In the genomic region with DNA sequence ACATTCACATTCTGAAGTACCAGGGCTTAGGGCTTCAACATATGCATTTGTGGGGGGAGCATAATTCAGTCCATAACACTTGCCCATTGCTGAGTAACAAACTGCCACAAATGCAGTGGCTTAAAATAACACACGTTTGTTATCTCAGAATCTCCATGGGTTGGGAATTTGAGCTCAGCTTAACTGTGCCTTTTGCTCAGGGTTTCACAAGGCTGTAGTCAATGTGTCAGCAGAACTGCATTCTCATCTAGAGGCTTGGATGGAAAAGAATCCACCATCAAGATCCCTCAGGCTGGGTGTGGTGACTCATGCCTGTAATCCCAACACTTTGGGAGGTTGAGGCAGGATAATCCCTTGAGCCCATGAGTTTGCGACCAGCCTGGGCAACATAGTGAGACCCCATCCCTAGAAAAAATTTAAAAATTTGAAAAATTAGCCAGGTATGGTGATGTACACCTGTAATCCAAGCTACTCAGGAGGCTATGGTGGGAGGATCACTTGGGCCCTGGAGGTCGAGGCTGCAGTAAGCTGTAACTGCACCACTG, we compare ENCODE assay signal across 18 cellular contexts. TPM values are rescaled to one million over a fixed set of nuclear protein-coding genes. Genes with fewer than 3 reads are reported as not detected.
A peak's percentile ranks its signal among the peaks of the same experiment; 100 is the strongest.
DNase-seq lines count a peak whose midpoint lies in the region; TF ChIP-seq lines count a peak whose summit lies in the region.
"Had no signal": no experiment of that assay in that cellular context is flagged by ENCODE, and none has a peak within 500 bp of the region (broad histone marks: within the 10 kb centered on the region; RNA-seq: fewer than 3 reads in every experiment).

No MANE protein-coding gene starts in this region.

- H3K27me3 Mint-ChIP-seq in activated T-helper 1 cell treated with anti-CD3 and anti-CD28 coated beads, Interleukin-12 subunit alpha, Interleukin-12 subunit beta, Interleukin-2, Interleukin-4 antibody, amounts not matched to agents 30 ng/mL and 10 ng/mL and 1 ng/mL, durations not matched to agents 14 hours and 24 hours and 36 hours (ENCODE audit: insufficient read depth), result no peaks in the 10 kb centered on the region

- H2AK5ac ChIP-seq in trophoblast cell (ENCODE audit: low read length), result no peak overlapping the region

- peak; percentile 11 for DNase-seq in AG20443 (ENCODE audit: low spot score)
- DNase-seq in M059J (ENCODE audit: low read depth), result peak; percentile 29
- DNase-seq in brain microvascular endothelial cell, result peak; percentile 21
- peak; percentile 63 to 78 for DNase-seq in trophoblast cell
- no peak for DNase-seq in activated T-helper 1 cell treated with anti-CD3 and anti-CD28 coated beads, Interleukin-12 subunit alpha, Interleukin-12 subunit beta, Interleukin-2, Interleukin-4 antibody, amounts not matched to agents 30 ng/mL and 10 ng/mL and 1 ng/mL, durations not matched to agents 14 hours and 24 hours and 36 hours (ENCODE audit: low spot score)
- DNase-seq in activated CD4-positive, alpha-beta T cell treated with anti-CD3 and anti-CD28 coated beads for 48 hours, result no peak
- DNase-seq in NCI-H1092 (lab: John Stamatoyannopoulos, UW), result no peak
- DNase-seq in NCI-H128 (lab: John Stamatoyannopoulos, UW; ENCODE audit: unreplicated experiment), result no peak
- DNase-seq: 8988T, MG63, NCI-H1417, NCI-H1930, NCI-H446 treated with DMSO at 0.1 percent for 48 hours, NCI-H748 treated with DMSO at 0.1 percent for 48 hours, SW 1271 had no signal

- H3K23ac ChIP-seq in trophoblast cell (ENCODE audit: low read length), result no peak overlapping the region

- peaks cover 10% of the 10 kb centered on the region for H3K4me1 Mint-ChIP-seq in activated T-helper 1 cell treated with anti-CD3 and anti-CD28 coated beads, Interleukin-12 subunit alpha, Interleukin-12 subunit beta, Interleukin-2, Interleukin-4 antibody, amounts not matched to agents 30 ng/mL and 10 ng/mL and 1 ng/mL, durations not matched to agents 14 hours and 24 hours and 36 hours (ENCODE audit: low read depth)

- H2BK120ac ChIP-seq in trophoblast cell (ENCODE audit: insufficient read depth, low read length, poor library complexity), result no peak overlapping the region

- no peak overlapping the region for H3K27ac Mint-ChIP-seq in activated T-helper 1 cell treated with anti-CD3 and anti-CD28 coated beads, Interleukin-12 subunit alpha, Interleukin-12 subunit beta, Interleukin-2, Interleukin-4 antibody, amounts not matched to agents 30 ng/mL and 10 ng/mL and 1 ng/mL, durations not matched to agents 14 hours and 24 hours and 36 hours
- H3K27ac Mint-ChIP-seq: GM23338 had no signal

- no peak overlapping the region for H3K18ac ChIP-seq in trophoblast cell (ENCODE audit: low read length)

- TF ChIP-seq CTCF in brain microvascular endothelial cell (IDR thresholded peaks at IDR 0.05; ENCODE audit: low read depth, low read length, missing control alignments), result no peak

- H3K27ac ChIP-seq in brain microvascular endothelial cell, result no peak overlapping the region
- H3K27ac ChIP-seq in trophoblast cell (ENCODE audit: low read depth, low read length), result no peak overlapping the region
- H3K27ac ChIP-seq: BLaER1 treated with 17β-estradiol and CSF1 and Interleukin-3, amounts not matched to agents 10 nM and 100 nM; KMS-11 had no signal

- H3K9me3 ChIP-seq in trophoblast cell (ENCODE audit: insufficient read depth, low read depth, low read length), result no peaks in the 10 kb centered on the region
- H3K9me3 ChIP-seq: MG63 had no signal

- no peak overlapping the region for H4K8ac ChIP-seq in trophoblast cell (ENCODE audit: low read depth, low read length)

- intact Hi-C loops in activated T-helper 1 cell treated with anti-CD3 and anti-CD28 coated beads, Interleukin-12 subunit alpha, Interleukin-12 subunit beta, Interleukin-2, Interleukin-4 antibody, amounts not matched to agents 30 ng/mL and 10 ng/mL and 1 ng/mL, durations not matched to agents 14 hours and 24 hours and 36 hours (cut with micrococcal nuclease), result no loop called here

- H3K27me3 ChIP-seq in brain microvascular endothelial cell (replicated peaks), result no peaks in the 10 kb centered on the region
- no peaks in the 10 kb centered on the region for H3K27me3 ChIP-seq in trophoblast cell (ENCODE audit: insufficient read depth, low read length)
- H3K27me3 ChIP-seq: BLaER1 treated with 17β-estradiol and CSF1 and Interleukin-3, amounts not matched to agents 10 nM and 100 nM; MG63 had no signal

- no peak overlapping the region for H2AFZ ChIP-seq in trophoblast cell (ENCODE audit: insufficient read depth, low read length, poor library complexity)
- H2AFZ ChIP-seq: GM23338 had no signal

- H3K79me1 ChIP-seq in trophoblast cell (ENCODE audit: low read length), result no peaks in the 10 kb centered on the region

- no peaks in the 10 kb centered on the region for H3K79me2 ChIP-seq in trophoblast cell (ENCODE audit: control insufficient read depth, insufficient read depth, low read length, poor library complexity)

- H3K4me2 ChIP-seq in trophoblast cell (ENCODE audit: low read length), result no peak overlapping the region
- H3K4me2 ChIP-seq: BLaER1 treated with 17β-estradiol and CSF1 and Interleukin-3, amounts not matched to agents 10 nM and 100 nM; GM23338; KMS-11 had no signal

- no peak overlapping the region for H3K4ac ChIP-seq in trophoblast cell (ENCODE audit: low read depth, low read length)

- H4K91ac ChIP-seq in trophoblast cell (ENCODE audit: low read depth, low read length), result no peak overlapping the region

- no peak overlapping the region for H3K4me3 Mint-ChIP-seq in activated T-helper 1 cell treated with anti-CD3 and anti-CD28 coated beads, Interleukin-12 subunit alpha, Interleukin-12 subunit beta, Interleukin-2, Interleukin-4 antibody, amounts not matched to agents 30 ng/mL and 10 ng/mL and 1 ng/mL, durations not matched to agents 14 hours and 24 hours and 36 hours
- H3K4me3 Mint-ChIP-seq: GM23338 had no signal

- H3K4me1 ChIP-seq in trophoblast cell (ENCODE audit: control insufficient read depth in 1 of 2, insufficient read depth in 2 of 2, low read length in 2 of 2), result no peaks in the 10 kb centered on the region

- H2BK5ac ChIP-seq in trophoblast cell (ENCODE audit: low read depth, low read length, poor library complexity), result no peak overlapping the region

- H2BK12ac ChIP-seq in trophoblast cell (ENCODE audit: low read length), result no peak overlapping the region

- no peak overlapping the region for H3K14ac ChIP-seq in trophoblast cell (ENCODE audit: low read length)

- no peaks in the 10 kb centered on the region for H3K9me3 Mint-ChIP-seq in activated T-helper 1 cell treated with anti-CD3 and anti-CD28 coated beads, Interleukin-12 subunit alpha, Interleukin-12 subunit beta, Interleukin-2, Interleukin-4 antibody, amounts not matched to agents 30 ng/mL and 10 ng/mL and 1 ng/mL, durations not matched to agents 14 hours and 24 hours and 36 hours
- H3K9me3 Mint-ChIP-seq: GM23338 had no signal

- no peaks in the 10 kb centered on the region for H3K36me3 Mint-ChIP-seq in activated T-helper 1 cell treated with anti-CD3 and anti-CD28 coated beads, Interleukin-12 subunit alpha, Interleukin-12 subunit beta, Interleukin-2, Interleukin-4 antibody, amounts not matched to agents 30 ng/mL and 10 ng/mL and 1 ng/mL, durations not matched to agents 14 hours and 24 hours and 36 hours (ENCODE audit: low read depth)

- no peak overlapping the region for H3K4me3 ChIP-seq in brain microvascular endothelial cell (ENCODE audit: low read depth, low read length)
- H3K4me3 ChIP-seq in trophoblast cell (ENCODE audit: low read depth, low read length), result no peak overlapping the region
- H3K4me3 ChIP-seq: BLaER1 treated with 17β-estradiol and CSF1 and Interleukin-3, amounts not matched to agents 10 nM and 100 nM; GM23338; MG63 had no signal

- H4K12ac ChIP-seq in trophoblast cell (ENCODE audit: low read depth, low read length), result no peak overlapping the region

- in situ Hi-C loops in brain microvascular endothelial cell (cut with HindIII; ENCODE audit: low pct_ligation_motif_present, low sequenced_read_pairs), result no loop called here

- no peak overlapping the region for H3K9ac ChIP-seq in trophoblast cell (ENCODE audit: low read length)
- H3K9ac ChIP-seq: BLaER1 treated with 17β-estradiol and CSF1 and Interleukin-3, amounts not matched to agents 10 nM and 100 nM; KMS-11 had no signal

- no CpG with 5 or more reads among the region's 3 CpGs for WGBS in trophoblast cell (ENCODE audit: extremely low coverage, insufficient coverage, insufficient read length)

- H3K36me3 ChIP-seq in brain microvascular endothelial cell (replicated peaks), result no peaks in the 10 kb centered on the region
- no peaks in the 10 kb centered on the region for H3K36me3 ChIP-seq in trophoblast cell (ENCODE audit: control insufficient read depth in 1 of 2, insufficient read depth in 2 of 2, low read length in 2 of 2)
- H3K36me3 ChIP-seq: BLaER1 treated with 17β-estradiol and CSF1 and Interleukin-3, amounts not matched to agents 10 nM and 100 nM; MG63 had no signal

RNA-seq across cellular contexts. Expression of gene TBL1X, which starts 25.8 kb away (rescaled TPM):
- total RNA-seq in M059J (2014; rRNA removed; shearing (Covaris generic)), result 11.6 and 12.7 TPM in 2 replicates
- 14.6 and 15.2 TPM in 2 replicates for polyA plus RNA-seq in trophoblast cell (2013)
- 24.0 and 29.2 TPM in 2 replicates for total RNA-seq in activated T-helper 1 cell treated with anti-CD3 and anti-CD28 coated beads, Interleukin-12 subunit alpha, Interleukin-12 subunit beta, Interleukin-2, Interleukin-4 antibody, amounts not matched to agents 30 ng/mL and 10 ng/mL and 1 ng/mL, durations not matched to agents 14 hours and 24 hours and 36 hours

Comparison
In these comparisons a context has a peak if more than half of its experiments do, and no peak if none do; other contexts are left out.
1. DNase-seq: peak in AG20443 (single experiment), M059J (single experiment), brain microvascular endothelial cell (single experiment) and trophoblast cell (2 of 2); none in activated T-helper 1 cell treated with anti-CD3 and anti-CD28 coated beads, Interleukin-12 subunit alpha, Interleukin-12 subunit beta, Interleukin-2, Interleukin-4 antibody, amounts not matched to agents 30 ng/mL and 10 ng/mL and 1 ng/mL, durations not matched to agents 14 hours and 24 hours and 36 hours (single experiment), activated CD4-positive, alpha-beta T cell treated with anti-CD3 and anti-CD28 coated beads for 48 hours (single experiment), NCI-H1092 (single experiment) and NCI-H128 (single experiment).